Comparison of ENCODE assay signal across 15 cellular contexts in the genomic region with DNA sequence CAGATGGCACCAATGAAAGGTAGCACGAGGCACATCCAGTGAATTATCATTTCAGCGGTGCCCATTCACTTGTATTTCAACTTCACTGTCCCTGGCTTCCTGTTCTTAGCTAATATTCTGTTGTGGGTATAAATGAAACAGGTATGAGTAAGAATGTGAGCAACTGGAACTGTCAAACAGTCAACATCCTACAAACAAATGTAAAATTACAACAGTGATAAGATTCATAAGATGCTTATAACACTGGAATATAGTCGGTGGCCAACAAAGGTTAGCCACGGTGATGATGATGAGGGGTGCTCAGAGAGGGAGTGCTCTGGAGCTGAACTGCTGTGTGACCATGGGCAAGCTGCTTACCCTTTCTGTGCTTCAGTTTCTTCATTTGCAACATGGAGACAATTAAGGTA.
DNase-seq lines count a peak whose midpoint lies in the region; ATAC-seq, FAIRE-seq and TF ChIP-seq lines count a peak whose summit lies in the region.
"Had no signal": no experiment of that assay in that cellular context is flagged by ENCODE, and none has a peak within 500 bp of the region (broad histone marks: within the 10 kb centered on the region; RNA-seq: fewer than 3 reads in every experiment).

No MANE protein-coding gene starts in this region.

- no peaks in the 10 kb centered on the region for H3K36me3 Mint-ChIP-seq in activated CD4-positive, alpha-beta T cell treated with anti-CD3 and anti-CD28 coated beads, Interleukin-2, amount 10 ng/mL, durations not matched to agents 24 days and 14 days (ENCODE audit: low read depth)
- H3K36me3 Mint-ChIP-seq in central memory CD8-positive, alpha-beta T cell (ENCODE audit: insufficient read depth), result peaks cover 3% of the 10 kb centered on the region

- H3K4me3 Mint-ChIP-seq in activated CD4-positive, alpha-beta T cell treated with anti-CD3 and anti-CD28 coated beads, Interleukin-2, amount 10 ng/mL, durations not matched to agents 24 days and 14 days, result peak overlapping the region; percentile 21
- peak overlapping the region; percentile 38 for H3K4me3 Mint-ChIP-seq in central memory CD8-positive, alpha-beta T cell

- peaks cover 4% of the 10 kb centered on the region for H3K27me3 Mint-ChIP-seq in activated CD4-positive, alpha-beta T cell treated with anti-CD3 and anti-CD28 coated beads, Interleukin-2, amount 10 ng/mL, durations not matched to agents 24 days and 14 days
- H3K27me3 Mint-ChIP-seq in central memory CD8-positive, alpha-beta T cell, result peaks cover 10% of the 10 kb centered on the region

- ATAC-seq in central memory CD8-positive, alpha-beta T cell (replicated peaks; ENCODE audit: extremely low read depth, poor library complexity, severe bottlenecking), result peak; percentile 42
- ATAC-seq in GM21423 (IDR thresholded peaks at IDR 0.05; ENCODE audit: unreplicated experiment) (no peak), GM21526 (IDR thresholded peaks at IDR 0.05; ENCODE audit: low FRiP score, unreplicated experiment) (no peak)

- H3K4me1 Mint-ChIP-seq in activated CD4-positive, alpha-beta T cell treated with anti-CD3 and anti-CD28 coated beads, Interleukin-2, amount 10 ng/mL, durations not matched to agents 24 days and 14 days, result peaks cover 48% of the 10 kb centered on the region
- H3K4me1 Mint-ChIP-seq in central memory CD8-positive, alpha-beta T cell, result peaks cover 45% of the 10 kb centered on the region

- H3K27ac Mint-ChIP-seq in activated CD4-positive, alpha-beta T cell treated with anti-CD3 and anti-CD28 coated beads, Interleukin-2, amount 10 ng/mL, durations not matched to agents 24 days and 14 days, result peak overlapping the region; percentile 73
- no peak overlapping the region for H3K27ac Mint-ChIP-seq in central memory CD8-positive, alpha-beta T cell (ENCODE audit: low read depth)

- no peaks in the 10 kb centered on the region for H3K9me3 Mint-ChIP-seq in activated CD4-positive, alpha-beta T cell treated with anti-CD3 and anti-CD28 coated beads, Interleukin-2, amount 10 ng/mL, durations not matched to agents 24 days and 14 days
- no peaks in the 10 kb centered on the region for H3K9me3 Mint-ChIP-seq in central memory CD8-positive, alpha-beta T cell

- FAIRE-seq in GM12891 (lab: Jason Lieb, UNC), result peak; percentile 81
- FAIRE-seq in HTR-8/SVneo (lab: Jason Lieb, UNC), result peak; percentile 79
- FAIRE-seq: A204.1, G401.6 had no signal

- intact Hi-C loops in activated CD4-positive, alpha-beta T cell treated with anti-CD3 and anti-CD28 coated beads, Interleukin-2, amount 10 ng/mL, durations not matched to agents 24 days and 14 days (cut with micrococcal nuclease), result loop anchor here (1.0 to 10.0 kb wide), 3 partner anchors 88 to 235 kb away; no protein-coding TSS in a partner anchor

- TF ChIP-seq POLR2A in GM12891 (IDR thresholded peaks at IDR 0.05; ENCODE audit: low read depth, low read length), result no peak

- DNase-seq in activated CD4-positive, alpha-beta T cell treated with anti-CD3 and anti-CD28 coated beads, Interleukin-2, amount 10 ng/mL, durations not matched to agents 24 days and 14 days, result peak; percentile 63
- no peak for DNase-seq in activated CD4-positive, alpha-beta T cell treated with anti-CD3 and anti-CD28 coated beads, Interleukin-2, amount 50 U/mL, for 4 hours
- DNase-seq in GM12891 (ENCODE audit: insufficient read length, low spot score) (no peak), HTR-8/SVneo (ENCODE audit: insufficient read length, low spot score) (no peak), NOMO-1 (lab: John Stamatoyannopoulos, UW; ENCODE audit: unreplicated experiment in 2 of 2) (no peak)
- DNase-seq in central memory CD8-positive, alpha-beta T cell (ENCODE audit: low spot score in 2 of 2), result no peak
- DNase-seq: C1 segment of cervical spinal cord; central memory CD4-positive, alpha-beta T cell; effector CD8-positive, alpha-beta T cell; NCI-H2171; spleen had no signal

TF ChIP-seq in GM12891, 5 proteins besides CTCF, POLR2A, EP300 and RAD21:
- no peak for TF ChIP-seq SPI1 (IDR thresholded peaks at IDR 0.05; ENCODE audit: low read depth, low read length)
- no peak for TF ChIP-seq TAF1 (IDR thresholded peaks at IDR 0.05; ENCODE audit: low read depth, low read length)
- TF ChIP-seq POLR2AphosphoS5 (IDR thresholded peaks at IDR 0.05; ENCODE audit: low read depth, low read length), result no peak
- TF ChIP-seq POU2F2 (IDR thresholded peaks at IDR 0.05; ENCODE audit: low read depth, low read length), result no peak
- no peak for TF ChIP-seq PAX5 (IDR thresholded peaks at IDR 0.05; ENCODE audit: insufficient read depth, low read length, severe bottlenecking)
